Comparison of ENCODE assay signal across 9 cellular contexts in the genomic region with DNA sequence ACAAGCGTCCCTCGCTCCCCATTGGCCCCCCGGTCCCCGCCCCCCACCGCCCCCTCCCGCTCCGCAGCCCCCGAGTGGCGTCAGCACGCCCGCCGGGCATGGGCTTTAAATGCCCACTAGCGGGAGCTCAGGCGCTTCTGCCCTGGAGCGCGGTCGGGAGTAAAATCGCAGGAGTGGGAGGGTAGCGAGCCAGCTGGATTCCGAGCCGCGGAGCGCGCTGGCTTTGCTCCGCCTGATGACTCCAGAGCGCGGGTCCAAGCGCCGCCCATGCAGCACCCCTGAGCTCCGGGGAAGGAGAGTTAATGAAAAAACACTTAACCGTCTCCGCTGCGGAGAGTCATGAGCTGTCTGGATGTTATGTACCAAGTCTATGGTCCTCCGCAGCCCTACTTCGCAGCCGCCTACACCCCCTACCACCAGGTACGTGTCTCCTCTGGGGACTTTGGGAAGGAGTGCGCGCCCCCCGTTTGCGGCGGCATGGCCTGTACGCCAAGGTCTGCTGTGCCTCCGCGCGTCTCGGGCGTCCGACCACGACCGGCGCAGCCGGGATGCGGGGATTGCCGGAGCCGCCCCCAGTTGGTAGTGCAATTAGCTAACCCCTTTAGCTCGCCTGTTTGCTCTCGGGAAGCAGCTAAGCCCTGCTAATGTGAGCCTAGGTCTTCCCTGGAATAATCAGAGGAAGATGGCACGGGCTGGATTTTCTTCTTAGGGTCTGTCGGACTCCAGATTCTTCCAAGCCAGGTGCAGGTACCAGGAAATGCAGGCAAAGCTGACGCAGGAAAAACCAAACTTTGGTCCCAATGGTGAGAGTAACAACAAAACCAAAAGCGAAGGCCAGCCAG. TPM values are rescaled to one million over a fixed set of nuclear protein-coding genes. Genes with fewer than 3 reads are reported as not detected.
DNase-seq lines count a peak whose midpoint lies in the region; ATAC-seq and TF ChIP-seq lines count a peak whose summit lies in the region.
"Had no signal": no experiment of that assay in that cellular context is flagged by ENCODE, and none has a peak within 500 bp of the region (broad histone marks: within the 10 kb centered on the region; RNA-seq: fewer than 3 reads in every experiment).

Gene VGLL2 (plus strand): TSS at position 134 of the 842 bp plus-strand sequence. CDS start 206 bp downstream, at position 340.

- no peak for TF ChIP-seq EP300 in suprapubic skin (IDR thresholded peaks at IDR 0.05)

- TF ChIP-seq RAD21 in liver (IDR thresholded peaks at IDR 0.05), result no peak

- H3K27ac ChIP-seq in coronary artery (no peak within 1 kb of the TSS), liver (ENCODE audit: low read depth in 1 of 2, low read length in 2 of 2) (no peak within 1 kb of the TSS), suprapubic skin (no peak within 1 kb of the TSS)
- H3K27ac ChIP-seq: neutrophil had no signal

- TF ChIP-seq POLR2A in suprapubic skin (IDR thresholded peaks at IDR 0.05), result no peak

- TF ChIP-seq CTCF in BE2C (IDR thresholded peaks at IDR 0.05; ENCODE audit: low read depth, low read length) (no peak), coronary artery (IDR thresholded peaks at IDR 0.05) (no peak), liver (IDR thresholded peaks at IDR 0.05; ENCODE audit: low read depth, low read length, missing input control) (no peak), suprapubic skin (IDR thresholded peaks at IDR 0.05) (no peak)

- peak; percentile 17 for ATAC-seq in GM21447 (IDR thresholded peaks at IDR 0.05; ENCODE audit: unreplicated experiment)

- H3K9ac ChIP-seq in liver (ENCODE audit: low read depth in 1 of 2, low read length in 2 of 2), result no peak within 1 kb of the TSS

- no peaks in the 10 kb centered on the region for H3K9me3 ChIP-seq in BE2C
- H3K9me3 ChIP-seq in liver (ENCODE audit: control insufficient read depth in 4 of 4, low read length in 3 of 4), result peaks cover 0 to 4% (median 0%) of the 10 kb centered on the region in 4 donors
- no peaks in the 10 kb centered on the region for H3K9me3 ChIP-seq in suprapubic skin
- H3K9me3 ChIP-seq: neutrophil had no signal

- H3K4me1 ChIP-seq in BE2C, result no peaks in the 10 kb centered on the region
- H3K4me1 ChIP-seq in liver (ENCODE audit: control insufficient read depth in 4 of 4, insufficient read depth in 4 of 4, low read length in 3 of 4), result peaks cover 10 to 31% (median 27%) of the 10 kb centered on the region in 4 donors
- peaks cover 35% of the 10 kb centered on the region for H3K4me1 ChIP-seq in suprapubic skin

- DNase-seq in BE2C, result peak; percentile 39
- peak; percentile 61 to 84 for DNase-seq in NCI-H524 (lab: John Stamatoyannopoulos, UW)
- no peak for DNase-seq in coronary artery (ENCODE audit: low spot score)
- DNase-seq in suprapubic skin (ENCODE audit: low spot score in 2 of 2), result peak in 1 of 2 donors; percentile 62
- DNase-seq in GM19240 (ENCODE audit: insufficient read length, low spot score), result no peak
- DNase-seq in A172 (ENCODE audit: low spot score), result no peak

- H3K36me3 ChIP-seq in BE2C (no peaks in the 10 kb centered on the region), liver (ENCODE audit: control insufficient read depth in 4 of 4, insufficient read depth in 3 of 4, low read depth in 1 of 4, low read length in 3 of 4) (no peaks in the 10 kb centered on the region), suprapubic skin (no peaks in the 10 kb centered on the region)
- H3K36me3 ChIP-seq: neutrophil had no signal

- H3K27me3 ChIP-seq in BE2C, result peaks cover 98% of the 10 kb centered on the region
- H3K27me3 ChIP-seq in liver (ENCODE audit: control insufficient read depth in 4 of 4, insufficient read depth in 4 of 4, low read length in 3 of 4), result peaks cover 14 to 36% (median 21%) of the 10 kb centered on the region in 4 donors
- peaks cover 91% of the 10 kb centered on the region for H3K27me3 ChIP-seq in suprapubic skin

- whole genome bisulfite sequencing in liver, result 2% methylated on average over 62 of the region's 62 CpGs
- 4% methylated on average over 24 of the region's 62 CpGs for WGBS in suprapubic skin

- H3K4me3 ChIP-seq in BE2C (ENCODE audit: low read depth, low read length), result peak within 1 kb of the TSS; percentile 34
- peak within 1 kb of the TSS; percentile 74 for H3K4me3 ChIP-seq in coronary artery
- peak within 1 kb of the TSS; percentile 47 to 71 (median 63) for H3K4me3 ChIP-seq in liver (ENCODE audit: low read depth in 1 of 3, low read length in 3 of 3)
- peak within 1 kb of the TSS; percentile 46 for H3K4me3 ChIP-seq in suprapubic skin

TF ChIP-seq in liver, 16 proteins besides CTCF, POLR2A, EP300 and RAD21:
- no peak for TF ChIP-seq MAX (IDR thresholded peaks at IDR 0.05)
- no peak for TF ChIP-seq GABPA (IDR thresholded peaks at IDR 0.05 in 1 of 2, conservative IDR thresholded peaks at IDR 0.05 in 1 of 2)
- no peak for TF ChIP-seq ATF3 (IDR thresholded peaks at IDR 0.05)
- TF ChIP-seq RXRA (IDR thresholded peaks at IDR 0.05), result no peak
- TF ChIP-seq REST (IDR thresholded peaks at IDR 0.05), result no peak
- no peak for TF ChIP-seq SP1 (IDR thresholded peaks at IDR 0.05)
- no peak for TF ChIP-seq YY1 (IDR thresholded peaks at IDR 0.05)

RNA-seq across cellular contexts. Expression of gene VGLL2, which starts in this region (rescaled TPM):
- polyA plus RNA-seq in BE2C (2012; ENCODE audit: insufficient read depth, insufficient read length, low read depth), result not detected
- total RNA-seq in liver (not detected), suprapubic skin (not detected)
- polyA plus RNA-seq in liver, result not detected
- not detected in 2 replicates for total RNA-seq in A172 (2014; rRNA removed; shearing (Covaris generic))

Comparison
In these comparisons a context has a peak if more than half of its experiments do, and no peak if none do; other contexts are left out.
1. DNase-seq: peak in BE2C (single experiment) and NCI-H524 (2 of 2); none in coronary artery (single experiment), GM19240 (single experiment) and A172 (single experiment).
2. Peak in every context shown above with its lines, with median percentiles within 50 percentile points of each other: H3K4me3 ChIP-seq.